ENCODE assay signal across 24 cellular contexts in genomic region chr19:17806945-17807344, GRCh38. TPM values are rescaled to one million over a fixed set of nuclear protein-coding genes. Genes with fewer than 3 reads are reported as not detected.
DNase-seq lines count a peak whose midpoint lies in the region; ATAC-seq and TF ChIP-seq lines count a peak whose summit lies in the region.
"Had no signal": no experiment of that assay in that cellular context is flagged by ENCODE, and none has a peak within 500 bp of the region (broad histone marks: within the 10 kb centered on the region; RNA-seq: fewer than 3 reads in every experiment).

No MANE protein-coding gene starts in this region.

- H3K9me3 ChIP-seq in HCT116 (ENCODE audit: control insufficient read depth in 1 of 2, insufficient read depth in 1 of 2, low read depth in 1 of 2, low read length in 2 of 2) (no peaks in the 10 kb centered on the region), neuronal stem cell (replicated peaks in 1 of 2; ENCODE audit: control insufficient read depth in 2 of 2, insufficient read depth in 1 of 2, low read depth in 1 of 2, low read length in 2 of 2) (no peaks in the 10 kb centered on the region)
- H3K9me3 ChIP-seq: colonic mucosa, neutrophil had no signal

- no peak overlapping the region for H2AK5ac ChIP-seq in neuronal stem cell (ENCODE audit: low read depth, low read length)

- peaks cover 0 to 5% of the 10 kb centered on the region in 2 experiments; a peak in 2 of 4 replicates for H3K36me3 ChIP-seq in HCT116 (ENCODE audit: control insufficient read depth in 1 of 2, insufficient read depth in 2 of 2, low read length in 2 of 2)
- H3K36me3 ChIP-seq in neuronal stem cell (replicated peaks in 1 of 2; ENCODE audit: control insufficient read depth in 2 of 2, insufficient read depth in 2 of 2, low read length in 2 of 2), result no peaks in the 10 kb centered on the region
- H3K36me3 ChIP-seq: colonic mucosa, neutrophil, right atrium auricular region had no signal

- no CpG with 5 or more reads among the region's 3 CpGs for WGBS in neuronal stem cell (ENCODE audit: extremely low coverage in 2 of 2, insufficient read length in 2 of 2, insufficient replicate concordance in 1 of 2), 2 donors

- H3K27ac ChIP-seq in HCT116 (ENCODE audit: low read depth, low read length) (no peak overlapping the region), neuronal stem cell (replicated peaks; ENCODE audit: low read length) (no peak overlapping the region)
- H3K27ac ChIP-seq: colonic mucosa, neutrophil, right atrium auricular region had no signal

- H3K23ac ChIP-seq in neuronal stem cell (ENCODE audit: low read depth, low read length, poor library complexity), result no peak overlapping the region

- TF ChIP-seq POLR2A in HCT116 (IDR thresholded peaks at IDR 0.05; ENCODE audit: borderline replicate concordance, extremely low read depth, insufficient read depth, insufficient read length), result no peak

- POLR2A ChIA-PET in activated CD8-positive, alpha-beta T cell treated with anti-CD3 and anti-CD28 coated beads for 36 hours (lab: Charles Lee), result interaction anchor here (1.0 kb wide), 1 partner anchor 42 kb away, joined by 3 read pairs; no protein-coding TSS in a partner anchor
- POLR2A ChIA-PET in activated CD8-positive, alpha-beta T cell treated with anti-CD3 and anti-CD28 coated beads, Interleukin-2, amount 10 ng/mL, durations not matched to agents 7 days and 5 days (lab: Charles Lee), result no interaction called here
- POLR2A ChIA-PET in HCT116 (lab: Charles Lee), result no interaction called here

- no peak overlapping the region for H3K14ac ChIP-seq in neuronal stem cell (ENCODE audit: low read length)

- no peak overlapping the region for H3K18ac ChIP-seq in neuronal stem cell (ENCODE audit: low read length)

- H3K4me3 ChIP-seq in HCT116 (replicated peaks in 1 of 2; ENCODE audit: low read depth in 1 of 2, low read length in 2 of 2) (no peak overlapping the region), neuronal stem cell (ENCODE audit: low read length in 2 of 2) (no peak overlapping the region)
- H3K4me3 ChIP-seq: colonic mucosa, GM23338, right atrium auricular region had no signal

- no peaks in the 10 kb centered on the region for H3K79me1 ChIP-seq in neuronal stem cell (ENCODE audit: low read depth, low read length)

- H3K4me2 ChIP-seq in HCT116 (ENCODE audit: low read length), result no peak overlapping the region
- no peak overlapping the region for H3K4me2 ChIP-seq in neuronal stem cell (ENCODE audit: insufficient read depth, low read length, poor library complexity, severe bottlenecking)
- H3K4me2 ChIP-seq: GM23338 had no signal

- H2BK15ac ChIP-seq in neuronal stem cell (ENCODE audit: low read length), result no peak overlapping the region

- peaks cover 4% of the 10 kb centered on the region; the same call in 1 of the 2 replicates for H3K79me2 ChIP-seq in HCT116 (ENCODE audit: insufficient read depth, low read length)

- intact Hi-C loops in activated CD8-positive, alpha-beta T cell treated with anti-CD3 and anti-CD28 coated beads for 36 hours (cut with micrococcal nuclease), result no loop called here
- intact Hi-C loops in HCT116 (cut with micrococcal nuclease), result no loop called here

- CTCF ChIA-PET in activated CD8-positive, alpha-beta T cell treated with anti-CD3 and anti-CD28 coated beads for 36 hours (lab: Charles Lee), result no interaction called here
- CTCF ChIA-PET in activated CD8-positive, alpha-beta T cell treated with anti-CD3 and anti-CD28 coated beads, Interleukin-2, amount 10 ng/mL, durations not matched to agents 7 days and 5 days (lab: Charles Lee), result no interaction called here
- CTCF ChIA-PET in HCT116 (lab: Charles Lee), result no interaction called here

- ATAC-seq in activated CD8-positive, alpha-beta T cell treated with anti-CD3 and anti-CD28 coated beads for 36 hours, result peak; percentile 55
- no peak for ATAC-seq in activated CD8-positive, alpha-beta T cell treated with anti-CD3 and anti-CD28 coated beads, Interleukin-2, amount 10 ng/mL, durations not matched to agents 7 days and 5 days
- ATAC-seq in HCT116, result peak; percentile 20; the same call in 1 of the 2 replicates
- ATAC-seq in HG03025 (IDR thresholded peaks at IDR 0.05; ENCODE audit: low FRiP score, unreplicated experiment), result no peak
- ATAC-seq: GM23338, Right ventricle myocardium inferior had no signal

- no peak for TF ChIP-seq CTCF in activated CD8-positive, alpha-beta T cell treated with anti-CD3 and anti-CD28 coated beads for 36 hours (IDR thresholded peaks at IDR 0.05)
- no peak for TF ChIP-seq CTCF in HCT116 (IDR thresholded peaks at IDR 0.05 in 2 of 3, conservative IDR thresholded peaks at IDR 0.05 in 1 of 3; ENCODE audit: borderline replicate concordance in 1 of 3, insufficient read depth in 1 of 3, low read depth in 2 of 3, low read length in 2 of 3)

- peak; percentile 46 for DNase-seq in activated CD8-positive, alpha-beta T cell treated with anti-CD3 and anti-CD28 coated beads for 36 hours
- DNase-seq in activated CD8-positive, alpha-beta T cell treated with anti-CD3 and anti-CD28 coated beads, Interleukin-2, amount 10 ng/mL, durations not matched to agents 7 days and 5 days, result no peak
- DNase-seq in HCT116 (ENCODE audit: low read depth, low spot score), result no peak
- DNase-seq in activated naive CD8-positive, alpha-beta T cell treated with anti-CD3 and anti-CD28 coated beads for 36 hours, result no peak
- no peak for DNase-seq in neuronal stem cell (ENCODE audit: low spot score)
- no peak for DNase-seq in NCI-H1105 (lab: John Stamatoyannopoulos, UW)
- DNase-seq in nucleus accumbens (lab: John Stamatoyannopoulos, UW), result no peak
- DNase-seq: activated gamma-delta T cell, colonic mucosa, NCI-H1092, NCI-H2107, NCI-H510A treated with DMSO at 0.1 percent for 48 hours, trophoblast cell had no signal

- H4K20me1 ChIP-seq in HCT116 (ENCODE audit: insufficient read depth), result no peaks in the 10 kb centered on the region

- no peak for TF ChIP-seq RAD21 in HCT116 (IDR thresholded peaks at IDR 0.05; ENCODE audit: low read depth)

- H3K36me3 Mint-ChIP-seq in activated CD8-positive, alpha-beta T cell treated with anti-CD3 and anti-CD28 coated beads for 36 hours (ENCODE audit: low read depth), result no peaks in the 10 kb centered on the region
- H3K36me3 Mint-ChIP-seq in activated CD8-positive, alpha-beta T cell treated with anti-CD3 and anti-CD28 coated beads, Interleukin-2, amount 10 ng/mL, durations not matched to agents 7 days and 5 days (ENCODE audit: low read depth), result no peaks in the 10 kb centered on the region
- H3K36me3 Mint-ChIP-seq in activated naive CD8-positive, alpha-beta T cell treated with anti-CD3 and anti-CD28 coated beads for 36 hours, result no peaks in the 10 kb centered on the region

- H3K27me3 Mint-ChIP-seq in activated CD8-positive, alpha-beta T cell treated with anti-CD3 and anti-CD28 coated beads for 36 hours, result no peaks in the 10 kb centered on the region
- H3K27me3 Mint-ChIP-seq in activated CD8-positive, alpha-beta T cell treated with anti-CD3 and anti-CD28 coated beads, Interleukin-2, amount 10 ng/mL, durations not matched to agents 7 days and 5 days (ENCODE audit: low read depth), result peaks cover 5% of the 10 kb centered on the region
- no peaks in the 10 kb centered on the region for H3K27me3 Mint-ChIP-seq in activated naive CD8-positive, alpha-beta T cell treated with anti-CD3 and anti-CD28 coated beads for 36 hours

- no TSS peak for BruUV-seq in HCT116 (replicated peaks; lab: Mats Ljungman, UMichigan)

- no peak overlapping the region for H3K4ac ChIP-seq in neuronal stem cell (ENCODE audit: low read length)

- RAD21 ChIA-PET in HCT116 (lab: Charles Lee; ENCODE audit: low non-redundant PET in 1 of 2, low total read pairs in 2 of 2, uncharacterized antibody in 2 of 2, unreplicated experiment in 2 of 2), result no interaction called here

- H3K9me2 ChIP-seq in HCT116 (ENCODE audit: insufficient read depth), result no peaks in the 10 kb centered on the region

- H3K9ac ChIP-seq in HCT116 (ENCODE audit: low read length) (no peak overlapping the region), neuronal stem cell (ENCODE audit: low read depth, low read length, poor library complexity) (peak overlapping the region; percentile 21)

- H3K4me1 ChIP-seq in HCT116 (ENCODE audit: control insufficient read depth in 1 of 2, insufficient read depth in 2 of 2, low read length in 2 of 2), result peaks cover 4 to 15% of the 10 kb centered on the region in 2 experiments; a peak in 2 of 4 replicates
- no peaks in the 10 kb centered on the region for H3K4me1 ChIP-seq in neuronal stem cell (ENCODE audit: control insufficient read depth in 2 of 2, insufficient read depth in 1 of 2, low read depth in 1 of 2, low read length in 2 of 2)
- H3K4me1 ChIP-seq: colonic mucosa, right atrium auricular region had no signal

- H3K27ac Mint-ChIP-seq in activated CD8-positive, alpha-beta T cell treated with anti-CD3 and anti-CD28 coated beads for 36 hours, result no peak overlapping the region
- no peak overlapping the region for H3K27ac Mint-ChIP-seq in activated CD8-positive, alpha-beta T cell treated with anti-CD3 and anti-CD28 coated beads, Interleukin-2, amount 10 ng/mL, durations not matched to agents 7 days and 5 days
- H3K27ac Mint-ChIP-seq in activated naive CD8-positive, alpha-beta T cell treated with anti-CD3 and anti-CD28 coated beads for 36 hours, result peak overlapping the region; percentile 56
- H3K27ac Mint-ChIP-seq: GM23338; stimulated activated naive CD8-positive, alpha-beta T cell treated with anti-CD3 and anti-CD28 coated beads, Interleukin-15, Interleukin-2, amounts not matched to agents 100 ng/mL and 50 ng/mL, for 24 hours had no signal

- H4K91ac ChIP-seq in neuronal stem cell (ENCODE audit: low read depth, low read length, poor library complexity), result no peak overlapping the region

- H3K4me1 Mint-ChIP-seq in activated CD8-positive, alpha-beta T cell treated with anti-CD3 and anti-CD28 coated beads for 36 hours (ENCODE audit: low read depth), result peaks cover 20% of the 10 kb centered on the region
- H3K4me1 Mint-ChIP-seq in activated CD8-positive, alpha-beta T cell treated with anti-CD3 and anti-CD28 coated beads, Interleukin-2, amount 10 ng/mL, durations not matched to agents 7 days and 5 days (ENCODE audit: low read depth), result peaks cover 40% of the 10 kb centered on the region
- peaks cover 17% of the 10 kb centered on the region for H3K4me1 Mint-ChIP-seq in activated naive CD8-positive, alpha-beta T cell treated with anti-CD3 and anti-CD28 coated beads for 36 hours
- H3K4me1 Mint-ChIP-seq: GM23338 had no signal

- no peaks in the 10 kb centered on the region for H3K27me3 ChIP-seq in HCT116 (ENCODE audit: insufficient read depth, low read length)
- H3K27me3 ChIP-seq in neuronal stem cell (ENCODE audit: control insufficient read depth in 3 of 3, insufficient read depth in 3 of 3, low read depth in 1 of 3, low read length in 3 of 3), result peaks cover 0 to 16% (median 0%) of the 10 kb centered on the region in 3 experiments
- H3K27me3 ChIP-seq: colonic mucosa, right atrium auricular region had no signal

- H2BK5ac ChIP-seq in neuronal stem cell (ENCODE audit: low read length), result no peak overlapping the region

- H3K9me3 Mint-ChIP-seq in activated CD8-positive, alpha-beta T cell treated with anti-CD3 and anti-CD28 coated beads for 36 hours, result no peaks in the 10 kb centered on the region
- H3K9me3 Mint-ChIP-seq in activated CD8-positive, alpha-beta T cell treated with anti-CD3 and anti-CD28 coated beads, Interleukin-2, amount 10 ng/mL, durations not matched to agents 7 days and 5 days (ENCODE audit: insufficient read depth), result no peaks in the 10 kb centered on the region
- H3K9me3 Mint-ChIP-seq in activated naive CD8-positive, alpha-beta T cell treated with anti-CD3 and anti-CD28 coated beads for 36 hours, result no peaks in the 10 kb centered on the region
- H3K9me3 Mint-ChIP-seq: CD4-positive, CD25-positive, alpha-beta regulatory T cell; GM23338; stimulated activated naive CD8-positive, alpha-beta T cell treated with anti-CD3 and anti-CD28 coated beads, Interleukin-15, Interleukin-2, amounts not matched to agents 100 ng/mL and 50 ng/mL, for 24 hours had no signal

- H2BK120ac ChIP-seq in neuronal stem cell (ENCODE audit: low read depth, low read length), result no peak overlapping the region

- H2BK12ac ChIP-seq in neuronal stem cell (ENCODE audit: low read length), result no peak overlapping the region

- H3K4me3 Mint-ChIP-seq in activated CD8-positive, alpha-beta T cell treated with anti-CD3 and anti-CD28 coated beads for 36 hours, result no peak overlapping the region
- no peak overlapping the region for H3K4me3 Mint-ChIP-seq in activated CD8-positive, alpha-beta T cell treated with anti-CD3 and anti-CD28 coated beads, Interleukin-2, amount 10 ng/mL, durations not matched to agents 7 days and 5 days
- H3K4me3 Mint-ChIP-seq in activated naive CD8-positive, alpha-beta T cell treated with anti-CD3 and anti-CD28 coated beads for 36 hours, result peak overlapping the region; percentile 60
- H3K4me3 Mint-ChIP-seq: GM23338; stimulated activated naive CD8-positive, alpha-beta T cell treated with anti-CD3 and anti-CD28 coated beads, Interleukin-15, Interleukin-2, amounts not matched to agents 100 ng/mL and 50 ng/mL, for 24 hours had no signal

- H2AFZ ChIP-seq in HCT116 (ENCODE audit: low read depth, low read length, poor library complexity, severe bottlenecking) (no peak overlapping the region), neuronal stem cell (ENCODE audit: low read length) (no peak overlapping the region)
- H2AFZ ChIP-seq: GM23338 had no signal

- no peak overlapping the region for H4K8ac ChIP-seq in neuronal stem cell (ENCODE audit: low read depth, low read length)

RNA-seq across cellular contexts. Expression of gene B3GNT3, which starts 12.0 kb away (rescaled TPM):
- under 1 TPM in 1 of 2 experiments, not detected in 1; 0.20 TPM for total RNA-seq in activated CD8-positive, alpha-beta T cell treated with anti-CD3 and anti-CD28 coated beads for 36 hours
- total RNA-seq in activated CD8-positive, alpha-beta T cell treated with anti-CD3 and anti-CD28 coated beads, Interleukin-2, amount 10 ng/mL, durations not matched to agents 7 days and 5 days, result under 1 TPM in 1 of 2 experiments, not detected in 1; 0.13 TPM
- total RNA-seq in HCT116 (2021; ENCODE audit: unreplicated experiment), result 22.2 TPM
- 30.3 and 34.5 TPM in 2 replicates for polyA plus RNA-seq in HCT116 (2012)
- total RNA-seq in activated naive CD8-positive, alpha-beta T cell treated with anti-CD3 and anti-CD28 coated beads for 36 hours, result not detected
- 0.03 TPM for polyA plus RNA-seq in neuronal stem cell (2013, experiment 1 of 2)
- not detected for polyA plus RNA-seq in neuronal stem cell (2013, experiment 2 of 2)
- total RNA-seq: endothelial cell of umbilical vein, fibroblast of villous mesenchyme, right atrium auricular region, Right ventricle myocardium inferior had no signal
- polyA plus RNA-seq: AG04450 had no signal

RNA-seq across cellular contexts. Expression of gene INSL3, which starts 14.4 kb away (rescaled TPM):
- total RNA-seq in activated CD8-positive, alpha-beta T cell treated with anti-CD3 and anti-CD28 coated beads for 36 hours, result 1 to 10 TPM; 5.9 to 6.9 TPM
- 1 to 10 TPM; 5.0 to 6.4 TPM for total RNA-seq in activated CD8-positive, alpha-beta T cell treated with anti-CD3 and anti-CD28 coated beads, Interleukin-2, amount 10 ng/mL, durations not matched to agents 7 days and 5 days
- 0.96 TPM for total RNA-seq in HCT116 (2021; ENCODE audit: unreplicated experiment)
- 0.98 and 1.7 TPM in 2 replicates for polyA plus RNA-seq in HCT116 (2012)
- total RNA-seq in activated naive CD8-positive, alpha-beta T cell treated with anti-CD3 and anti-CD28 coated beads for 36 hours, result 1 to 10 TPM; 1.7 to 1.8 TPM
- polyA plus RNA-seq in neuronal stem cell (2013, experiment 1 of 2), result 2.2 TPM
- polyA plus RNA-seq in neuronal stem cell (2013, experiment 2 of 2), result 1.8 TPM
- total RNA-seq: colonic mucosa, Daoy, endothelial cell of umbilical vein, fibroblast of villous mesenchyme, GM23338, right atrium auricular region, Right ventricle myocardium inferior had no signal
- polyA plus RNA-seq: AG04450, endothelial cell of umbilical vein had no signal

RNA-seq across cellular contexts. Expression of gene JAK3, which starts 40.8 kb away (rescaled TPM):
- total RNA-seq in activated CD8-positive, alpha-beta T cell treated with anti-CD3 and anti-CD28 coated beads for 36 hours, result 100 to 1,000 TPM; 120 to 126 TPM
- 100 to 1,000 TPM; 125 to 127 TPM for total RNA-seq in activated CD8-positive, alpha-beta T cell treated with anti-CD3 and anti-CD28 coated beads, Interleukin-2, amount 10 ng/mL, durations not matched to agents 7 days and 5 days
- total RNA-seq in HCT116 (2021; ENCODE audit: unreplicated experiment), result 5.7 TPM
- polyA plus RNA-seq in HCT116 (2012), result 3.7 and 3.8 TPM in 2 replicates
- 10 to 100 TPM; 90.3 to 91.1 TPM for total RNA-seq in activated naive CD8-positive, alpha-beta T cell treated with anti-CD3 and anti-CD28 coated beads for 36 hours
- polyA plus RNA-seq in neuronal stem cell (2013, experiment 1 of 2), result 3.2 TPM
- polyA plus RNA-seq in neuronal stem cell (2013, experiment 2 of 2), result 3.3 TPM

RNA-seq across cellular contexts. Expression of gene RPL18A, which starts 52.8 kb away (rescaled TPM):
- 1,000 to 10,000 TPM; 3,663 to 3,679 TPM for total RNA-seq in activated CD8-positive, alpha-beta T cell treated with anti-CD3 and anti-CD28 coated beads for 36 hours
- total RNA-seq in activated CD8-positive, alpha-beta T cell treated with anti-CD3 and anti-CD28 coated beads, Interleukin-2, amount 10 ng/mL, durations not matched to agents 7 days and 5 days, result 1,000 to 10,000 TPM; 2,078 to 2,184 TPM
- total RNA-seq in HCT116 (2021; ENCODE audit: unreplicated experiment), result 3,525 TPM
- 5,441 and 5,557 TPM in 2 replicates for polyA plus RNA-seq in HCT116 (2012)
- total RNA-seq in activated naive CD8-positive, alpha-beta T cell treated with anti-CD3 and anti-CD28 coated beads for 36 hours, result 1,000 to 10,000 TPM; 3,144 to 3,196 TPM
- 3,857 TPM for polyA plus RNA-seq in neuronal stem cell (2013, experiment 1 of 2)
- polyA plus RNA-seq in neuronal stem cell (2013, experiment 2 of 2), result 3,701 TPM

RNA-seq across cellular contexts. Expression of gene FCHO1, which starts 55.7 kb away (rescaled TPM):
- total RNA-seq in activated CD8-positive, alpha-beta T cell treated with anti-CD3 and anti-CD28 coated beads for 36 hours, result 10 to 100 TPM; 36.9 to 38.3 TPM
- 10 to 100 TPM; 55.0 to 58.1 TPM for total RNA-seq in activated CD8-positive, alpha-beta T cell treated with anti-CD3 and anti-CD28 coated beads, Interleukin-2, amount 10 ng/mL, durations not matched to agents 7 days and 5 days
- total RNA-seq in HCT116 (2021; ENCODE audit: unreplicated experiment), result 28.1 TPM
- polyA plus RNA-seq in HCT116 (2012), result 36.8 and 37.2 TPM in 2 replicates
- 10 to 100 TPM; 35.8 to 38.7 TPM for total RNA-seq in activated naive CD8-positive, alpha-beta T cell treated with anti-CD3 and anti-CD28 coated beads for 36 hours
- 18.3 TPM for polyA plus RNA-seq in neuronal stem cell (2013, experiment 1 of 2)
- polyA plus RNA-seq in neuronal stem cell (2013, experiment 2 of 2), result 18.1 TPM

Comparison
In these comparisons a context has a peak if more than half of its experiments do, and no peak if none do; other contexts are left out.
1. ATAC-seq: peak in activated CD8-positive, alpha-beta T cell treated with anti-CD3 and anti-CD28 coated beads for 36 hours (single experiment) and HCT116 (single experiment); none in activated CD8-positive, alpha-beta T cell treated with anti-CD3 and anti-CD28 coated beads, Interleukin-2, amount 10 ng/mL, durations not matched to agents 7 days and 5 days (single experiment) and HG03025 (single experiment).
2. RNA of gene B3GNT3, which starts 12.0 kb away (total RNA-seq): 22.2 TPM in HCT116 (single experiment); 0.20 TPM in activated CD8-positive, alpha-beta T cell treated with anti-CD3 and anti-CD28 coated beads for 36 hours, 0.13 TPM in activated CD8-positive, alpha-beta T cell treated with anti-CD3 and anti-CD28 coated beads, Interleukin-2, amount 10 ng/mL, durations not matched to agents 7 days and 5 days and not detected in activated naive CD8-positive, alpha-beta T cell treated with anti-CD3 and anti-CD28 coated beads for 36 hours; every median in the first group is over 10 times any median in the second.
3. RNA of gene JAK3, which starts 40.8 kb away (total RNA-seq): 125 to 127 TPM in activated CD8-positive, alpha-beta T cell treated with anti-CD3 and anti-CD28 coated beads, Interleukin-2, amount 10 ng/mL, durations not matched to agents 7 days and 5 days, 120 to 126 TPM in activated CD8-positive, alpha-beta T cell treated with anti-CD3 and anti-CD28 coated beads for 36 hours and 90.3 to 91.1 TPM in activated naive CD8-positive, alpha-beta T cell treated with anti-CD3 and anti-CD28 coated beads for 36 hours; 5.7 TPM in HCT116 (single experiment); every median in the first group is over 10 times any median in the second.